Comparison of ENCODE assay signal across 8 cellular contexts in the genomic region with DNA sequence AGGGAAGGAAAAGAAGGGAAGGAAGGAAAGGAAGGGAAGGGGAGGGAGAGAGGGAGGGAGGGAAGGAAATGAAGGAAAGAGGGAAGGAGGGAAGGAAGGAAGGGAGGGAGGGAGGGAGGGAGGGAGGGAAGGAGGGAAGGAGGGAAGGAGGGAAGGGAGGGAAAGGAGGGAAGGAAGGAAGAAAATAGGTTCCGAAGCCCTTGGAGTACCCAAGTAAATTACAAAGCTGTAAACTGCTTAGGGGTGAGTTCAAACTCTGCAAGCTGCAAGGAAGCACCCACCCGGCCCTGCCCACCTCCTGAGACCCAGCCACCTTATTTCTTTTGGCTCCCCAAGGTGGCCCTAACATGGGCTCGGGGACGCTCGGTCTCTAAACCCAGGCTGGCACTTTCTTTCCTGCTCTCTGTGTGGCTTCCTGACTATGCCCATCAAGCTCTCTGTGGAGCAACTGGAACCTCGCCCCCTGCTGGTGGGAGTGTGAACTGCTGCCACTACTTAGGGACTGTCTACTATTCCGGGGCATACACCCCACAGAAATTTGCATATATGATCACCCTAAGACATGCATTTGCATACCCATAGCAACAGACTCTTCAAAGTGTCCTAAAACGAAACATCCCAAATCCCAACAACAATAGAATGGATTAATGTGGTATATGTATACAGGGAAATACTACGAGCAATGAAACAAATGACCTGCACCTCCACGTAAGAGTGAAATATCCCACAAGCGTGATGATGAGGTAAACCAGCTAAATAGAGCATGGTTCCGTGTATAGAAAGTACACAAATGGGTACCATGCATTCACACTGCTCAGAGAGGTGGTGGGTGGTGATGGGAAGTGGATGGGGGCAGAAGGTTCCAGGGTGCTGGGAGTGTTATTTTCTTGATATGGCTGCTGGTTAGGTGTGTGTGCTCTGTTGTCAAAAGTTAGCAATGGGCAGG.
DNase-seq lines count a peak whose midpoint lies in the region; ATAC-seq, FAIRE-seq and TF ChIP-seq lines count a peak whose summit lies in the region.

No MANE protein-coding gene starts in this region.

- DNase-seq in NCI-H1694 treated with DMSO at 0.1 percent for 48 hours (lab: John Stamatoyannopoulos, UW) (peak; percentile 0), NCI-H1694 (lab: John Stamatoyannopoulos, UW) (no peak), SJCRH30 (peak; percentile 48 to 77), kidney (no peak)
- peak; percentile 82 for DNase-seq in activated naive CD4-positive, alpha-beta T cell treated with anti-CD3 and anti-CD28 coated beads for 36 hours
- DNase-seq in stimulated activated CD8-positive, alpha-beta memory T cell treated with anti-CD3 and anti-CD28 coated beads, Interleukin-15, amount 100 ng/mL, for 1 hour (ENCODE audit: low read depth) = peak; percentile 53

- peaks cover 11% of the 10 kb centered on the region for H3K4me1 Mint-ChIP-seq in activated naive CD4-positive, alpha-beta T cell treated with anti-CD3 and anti-CD28 coated beads for 36 hours (ENCODE audit: low read depth)

- H3K4me3 ChIP-seq in SJCRH30 = no peak overlapping the region
- no peak overlapping the region for H3K4me3 ChIP-seq in kidney (ENCODE audit: low read length in 2 of 2)

- CTCF ChIA-PET in activated naive CD4-positive, alpha-beta T cell treated with anti-CD3 and anti-CD28 coated beads for 36 hours (lab: Charles Lee) = interaction anchor here (0.6 to 1.6 kb wide), 13 partner anchors 10 to 395 kb away, joined by 3 to 4 read pairs (median 3); no protein-coding TSS in a partner anchor

- H3K4me1 ChIP-seq in SJCRH30 (no peaks in the 10 kb centered on the region), kidney (ENCODE audit: control insufficient read depth in 1 of 2, insufficient read depth in 1 of 2, low read depth in 1 of 2, low read length in 2 of 2) (no peaks in the 10 kb centered on the region)

- H3K27ac ChIP-seq in SJCRH30 (no peak overlapping the region), kidney (ENCODE audit: low read depth in 2 of 2, low read length in 2 of 2) (no peak overlapping the region)

- H3K9ac ChIP-seq in kidney (ENCODE audit: low read length in 2 of 2) = no peak overlapping the region

- no peaks in the 10 kb centered on the region for H3K36me3 Mint-ChIP-seq in activated naive CD4-positive, alpha-beta T cell treated with anti-CD3 and anti-CD28 coated beads for 36 hours (ENCODE audit: low read depth)

- intact Hi-C loops in activated naive CD4-positive, alpha-beta T cell treated with anti-CD3 and anti-CD28 coated beads for 36 hours (cut with micrococcal nuclease) = loop anchor here (1.0 to 2.0 kb wide), 2 partner anchors 28 to 396 kb away; no protein-coding TSS in a partner anchor
- intact Hi-C loops in kidney (cut with DNase I) = no loop called here

- no peaks in the 10 kb centered on the region for H3K27me3 ChIP-seq in SJCRH30

- no peak overlapping the region for H3K4me3 Mint-ChIP-seq in activated naive CD4-positive, alpha-beta T cell treated with anti-CD3 and anti-CD28 coated beads for 36 hours

- H3K9me3 ChIP-seq in SJCRH30 (replicated peaks) (no peaks in the 10 kb centered on the region), kidney (ENCODE audit: control insufficient read depth in 1 of 2, low read length in 2 of 2) (no peaks in the 10 kb centered on the region)

- no peaks in the 10 kb centered on the region for H3K36me3 ChIP-seq in SJCRH30
- no peaks in the 10 kb centered on the region for H3K36me3 ChIP-seq in kidney (ENCODE audit: control insufficient read depth in 1 of 2, insufficient read depth in 2 of 2, low read length in 2 of 2)

- H3K27ac Mint-ChIP-seq in activated naive CD4-positive, alpha-beta T cell treated with anti-CD3 and anti-CD28 coated beads for 36 hours = no peak overlapping the region

- no peaks in the 10 kb centered on the region for H3K27me3 Mint-ChIP-seq in activated naive CD4-positive, alpha-beta T cell treated with anti-CD3 and anti-CD28 coated beads for 36 hours (ENCODE audit: low read depth)

- no peaks in the 10 kb centered on the region for H3K9me3 Mint-ChIP-seq in activated naive CD4-positive, alpha-beta T cell treated with anti-CD3 and anti-CD28 coated beads for 36 hours

- peak; percentile 47 for TF ChIP-seq CTCF in kidney (IDR thresholded peaks at IDR 0.05; ENCODE audit: borderline replicate concordance, extremely low read depth, insufficient read depth)

- FAIRE-seq in kidney (lab: Jason Lieb, UNC) = no peak

- ATAC-seq in HG02943 (IDR thresholded peaks at IDR 0.05; ENCODE audit: low read depth, unreplicated experiment) = peak; percentile 64
- no peak for ATAC-seq in HG03135 (IDR thresholded peaks at IDR 0.05; ENCODE audit: unreplicated experiment)

Comparison
In these comparisons a context has a peak if more than half of its experiments do, and no peak if none do; other contexts are left out.
1. DNase-seq: peak in NCI-H1694 treated with DMSO at 0.1 percent for 48 hours (single experiment), SJCRH30 (2 of 2), activated naive CD4-positive, alpha-beta T cell treated with anti-CD3 and anti-CD28 coated beads for 36 hours (single experiment) and stimulated activated CD8-positive, alpha-beta memory T cell treated with anti-CD3 and anti-CD28 coated beads, Interleukin-15, amount 100 ng/mL, for 1 hour (single experiment); none in NCI-H1694 (single experiment) and kidney (single experiment).